Comparison of ENCODE assay signal across 10 cellular contexts in the genomic region with DNA sequence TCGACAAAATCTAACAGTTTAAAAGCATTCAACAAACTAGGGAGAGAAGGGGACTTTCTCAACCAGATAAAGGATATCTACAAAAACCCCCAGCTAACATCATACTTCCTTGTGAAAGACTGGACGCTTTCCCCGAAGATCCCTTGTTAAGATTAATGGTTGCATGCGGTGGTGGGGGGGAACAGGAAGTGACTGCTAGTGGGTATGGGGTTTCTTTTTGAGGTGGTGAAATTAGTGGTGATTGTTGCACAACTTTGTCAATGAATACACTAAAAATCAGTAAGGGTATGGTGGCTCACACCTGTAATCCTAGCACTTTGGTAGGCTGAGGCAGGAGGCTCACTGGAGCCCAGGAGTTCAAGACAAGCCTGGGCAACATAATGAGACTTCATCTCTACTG. TPM values are rescaled to one million over a fixed set of nuclear protein-coding genes. Genes with fewer than 3 reads are reported as not detected.
DNase-seq lines count a peak whose midpoint lies in the region; ATAC-seq and TF ChIP-seq lines count a peak whose summit lies in the region.
"Had no signal": no experiment of that assay in that cellular context is flagged by ENCODE, and none has a peak within 500 bp of the region (broad histone marks: within the 10 kb centered on the region; RNA-seq: fewer than 3 reads in every experiment).

No MANE protein-coding gene starts in this region.

- peak overlapping the region in 1 of 2 donors; percentile 2 for H3K4me3 Mint-ChIP-seq in CD14-positive monocyte
- H3K4me3 Mint-ChIP-seq in activated T-cell treated with anti-CD3 and anti-CD28 coated beads, Interleukin-2, amount 50 U/mL, for 4 hours, result no peak overlapping the region
- H3K4me3 Mint-ChIP-seq in naive B cell, result no peak overlapping the region

- peaks cover 0 to 4% (median 2%) of the 10 kb centered on the region in 3 donors for H3K27me3 Mint-ChIP-seq in CD14-positive monocyte (ENCODE audit: low read depth in 3 of 3)
- no peaks in the 10 kb centered on the region for H3K27me3 Mint-ChIP-seq in activated T-cell treated with anti-CD3 and anti-CD28 coated beads, Interleukin-2, amount 50 U/mL, for 4 hours (ENCODE audit: low read depth)
- no peaks in the 10 kb centered on the region for H3K27me3 Mint-ChIP-seq in naive B cell

- H3K4me1 Mint-ChIP-seq in CD14-positive monocyte (peaks cover 77% of the 10 kb centered on the region), naive B cell (peaks cover 16 to 23% (median 19%) of the 10 kb centered on the region in 3 donors)
- H3K4me1 Mint-ChIP-seq in activated T-cell treated with anti-CD3 and anti-CD28 coated beads, Interleukin-2, amount 50 U/mL, for 4 hours (ENCODE audit: low read depth), result peaks cover 14% of the 10 kb centered on the region

- H3K36me3 Mint-ChIP-seq in CD14-positive monocyte (peaks cover 0 to 14% of the 10 kb centered on the region in 2 donors), naive B cell (no peaks in the 10 kb centered on the region)
- H3K36me3 Mint-ChIP-seq in activated T-cell treated with anti-CD3 and anti-CD28 coated beads, Interleukin-2, amount 50 U/mL, for 4 hours (ENCODE audit: insufficient read depth), result no peaks in the 10 kb centered on the region

- H3K9me3 Mint-ChIP-seq in CD14-positive monocyte (peaks cover 0 to 6% (median 0%) of the 10 kb centered on the region in 7 donors), naive B cell (peaks cover 0 to 4% (median 0%) of the 10 kb centered on the region in 7 donors)
- H3K9me3 Mint-ChIP-seq in activated T-cell treated with anti-CD3 and anti-CD28 coated beads, Interleukin-2, amount 50 U/mL, for 4 hours, result no peaks in the 10 kb centered on the region

- intact Hi-C loops in CD14-positive monocyte (cut with micrococcal nuclease), result loop anchor here in 1 of 2 donors (2.0 kb wide), 2 partner anchors 24 kb away; no protein-coding TSS in a partner anchor

- H3K27ac Mint-ChIP-seq in CD14-positive monocyte (peak overlapping the region; percentile 98 to 100 (median 100)), naive B cell (peak overlapping the region in 2 of 6 donors; percentile 60 to 62)

- DNase-seq in CD14-positive monocyte (ENCODE audit: low spot score) (peak; percentile 90), MV-4-11 (lab: John Stamatoyannopoulos, UW) (peak; percentile 95), naive B cell (peak; percentile 9), NCI-H510A treated with DMSO at 0.1 percent for 48 hours (lab: John Stamatoyannopoulos, UW) (no peak), NCI-H82 (lab: John Stamatoyannopoulos, UW) (no peak)
- no peak for DNase-seq in activated T-cell treated with anti-CD3 and anti-CD28 coated beads, Interleukin-2, amount 50 U/mL, for 4 hours
- DNase-seq: H7, NCI-H2081 had no signal

- peak; percentile 63 to 90 for ATAC-seq in activated T-cell treated with anti-CD3 and anti-CD28 coated beads, Interleukin-2, amount 50 U/mL, for 4 hours
- ATAC-seq in naive B cell (ENCODE audit: low read depth in 2 of 2), result peak; percentile 23 to 34
- no peak for ATAC-seq in GM18870 (IDR thresholded peaks at IDR 0.05; ENCODE audit: unreplicated experiment)
- ATAC-seq in GM21717 (IDR thresholded peaks at IDR 0.05; ENCODE audit: unreplicated experiment), result no peak

- TF ChIP-seq CTCF in CD14-positive monocyte (IDR thresholded peaks at IDR 0.05), result no peak

RNA-seq across cellular contexts. Expression of gene EYA3, which starts 26.9 kb away (rescaled TPM):
- 1 to 10 TPM; 3.3 to 3.7 TPM for polyA plus RNA-seq in CD14-positive monocyte
- total RNA-seq in activated T-cell treated with anti-CD3 and anti-CD28 coated beads, Interleukin-2, amount 50 U/mL, for 4 hours, result 10 to 100 TPM; 26.6 to 29.6 (median 28.1) TPM
- 10 to 100 TPM in 2 of 6 donors, 1 to 10 TPM in 4; 5.2 to 26.3 (median 7.6) TPM for polyA plus RNA-seq in naive B cell (ENCODE audit: low read depth in 6 of 6)

Comparison
In these comparisons a context has a peak if more than half of its experiments do, and no peak if none do; other contexts are left out.
1. DNase-seq: peak in CD14-positive monocyte (single experiment), MV-4-11 (single experiment) and naive B cell (single experiment); none in activated T-cell treated with anti-CD3 and anti-CD28 coated beads, Interleukin-2, amount 50 U/mL, for 4 hours (single experiment), NCI-H510A treated with DMSO at 0.1 percent for 48 hours (single experiment) and NCI-H82 (single experiment).
2. ATAC-seq: peak in activated T-cell treated with anti-CD3 and anti-CD28 coated beads, Interleukin-2, amount 50 U/mL, for 4 hours (2 of 2) and naive B cell (2 of 2); none in GM18870 (single experiment) and GM21717 (single experiment).